Comparison of ENCODE assay signal across 1 cellular context in the genomic region with DNA sequence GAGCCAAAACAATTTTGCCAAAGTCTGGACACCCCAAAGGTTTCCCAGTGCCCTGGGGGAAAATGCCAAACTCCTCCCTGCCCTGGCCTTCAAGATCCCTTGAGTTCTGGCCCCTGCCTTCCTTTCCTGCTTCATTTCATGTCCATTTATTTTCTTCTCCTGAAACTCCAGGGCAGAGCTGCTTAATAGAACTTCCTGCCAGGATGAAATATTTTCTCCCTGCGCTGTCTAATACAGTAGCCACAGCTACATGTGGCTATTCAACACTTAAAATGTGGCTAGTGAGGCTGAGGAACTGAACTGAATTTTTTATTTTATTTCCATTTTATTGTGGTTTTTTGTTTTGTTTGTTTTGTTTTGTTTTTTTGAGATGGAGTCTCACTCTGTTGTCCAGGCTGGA.
TF ChIP-seq lines count a peak whose summit lies in the region.

No MANE protein-coding gene starts in this region.

TF ChIP-seq in SK-N-SH, 30 proteins besides CTCF, POLR2A, EP300 and RAD21 (continued from another document):
- no peak for TF ChIP-seq ZBTB33 (IDR thresholded peaks at IDR 0.05; ENCODE audit: borderline replicate concordance, low read depth)
- no peak for TF ChIP-seq JUND (IDR thresholded peaks at IDR 0.05)
- no peak for TF ChIP-seq POLR2AphosphoS5 (IDR thresholded peaks at IDR 0.05; ENCODE audit: low read depth, low read length)
- TF ChIP-seq FOXJ3 (CRISPR knock-in tag; IDR thresholded peaks at IDR 0.05) = no peak
- TF ChIP-seq, protein P1, sequence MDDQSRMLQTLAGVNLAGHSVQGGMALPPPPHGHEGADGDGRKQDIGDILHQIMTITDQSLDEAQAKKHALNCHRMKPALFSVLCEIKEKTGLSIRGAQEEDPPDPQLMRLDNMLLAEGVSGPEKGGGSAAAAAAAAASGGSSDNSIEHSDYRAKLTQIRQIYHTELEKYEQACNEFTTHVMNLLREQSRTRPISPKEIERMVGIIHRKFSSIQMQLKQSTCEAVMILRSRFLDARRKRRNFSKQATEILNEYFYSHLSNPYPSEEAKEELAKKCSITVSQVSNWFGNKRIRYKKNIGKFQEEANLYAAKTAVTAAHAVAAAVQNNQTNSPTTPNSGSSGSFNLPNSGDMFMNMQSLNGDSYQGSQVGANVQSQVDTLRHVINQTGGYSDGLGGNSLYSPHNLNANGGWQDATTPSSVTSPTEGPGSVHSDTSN (IDR thresholded peaks at IDR 0.05) = no peak
- no peak for TF ChIP-seq GATA2 (CRISPR knock-in tag; IDR thresholded peaks at IDR 0.05)
- TF ChIP-seq RFX5 (IDR thresholded peaks at IDR 0.05; ENCODE audit: low read length) = no peak
- no peak for TF ChIP-seq CHD2 (IDR thresholded peaks at IDR 0.05; ENCODE audit: low read length, partially characterized antibody)
- TF ChIP-seq IRF3 (IDR thresholded peaks at IDR 0.05; ENCODE audit: low read depth, low read length) = no peak
